24 cellular contexts compared by ENCODE assay signal in the genomic region with DNA sequence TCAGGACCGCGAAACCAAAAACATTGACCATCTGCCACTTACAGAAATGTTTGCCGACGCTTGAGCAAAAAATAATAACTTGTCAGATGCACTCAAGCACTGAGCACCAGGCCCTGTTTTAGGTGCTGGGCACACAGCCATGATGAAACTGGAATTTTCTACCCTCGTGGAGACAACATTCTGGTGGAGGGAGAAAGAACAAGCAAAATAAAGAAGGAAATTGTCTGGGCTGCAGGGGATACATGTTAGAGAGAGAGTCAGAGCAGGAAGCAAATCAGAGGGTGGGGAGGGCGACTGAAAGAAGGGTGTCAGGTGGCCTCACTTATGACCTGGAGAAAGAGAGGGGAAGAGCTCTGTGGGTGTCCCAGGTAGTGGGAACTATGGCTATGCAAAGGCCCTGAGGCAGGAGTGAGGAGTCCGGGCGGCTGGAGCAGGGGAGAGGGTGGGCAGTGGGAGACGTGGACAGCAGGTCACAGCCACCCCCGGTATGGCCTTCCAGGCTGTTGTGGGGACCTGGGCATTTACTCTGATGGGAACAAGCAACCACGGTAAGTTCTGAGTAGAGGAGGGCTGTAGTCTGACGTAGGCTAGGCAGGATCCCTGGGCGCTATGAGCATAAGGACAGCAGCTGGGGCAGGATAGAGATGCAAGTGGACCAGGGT.
DNase-seq lines count a peak whose midpoint lies in the region; ATAC-seq and TF ChIP-seq lines count a peak whose summit lies in the region.
"Had no signal": no experiment of that assay in that cellular context is flagged by ENCODE, and none has a peak within 500 bp of the region (broad histone marks: within the 10 kb centered on the region; RNA-seq: fewer than 3 reads in every experiment).

No MANE protein-coding gene starts in this region.

- 94 to 100% methylated on average over 8 to 13 of the region's 13 CpGs for WGBS in endodermal cell (ENCODE audit: insufficient coverage in 1 of 2, insufficient read length in 1 of 2), 2 experiments

- H3K4me3 ChIP-seq in endodermal cell (ENCODE audit: low read length), result no peak overlapping the region
- H3K4me3 ChIP-seq: body of pancreas, MG63 had no signal

- H3K27me3 ChIP-seq in endodermal cell (ENCODE audit: control insufficient read depth, insufficient read depth, low read length, poor library complexity, severe bottlenecking), result no peaks in the 10 kb centered on the region
- H3K27me3 ChIP-seq: body of pancreas, MG63, neutrophil had no signal

- H3K27me3 Mint-ChIP-seq in activated naive CD8-positive, alpha-beta T cell treated with anti-CD3 and anti-CD28 coated beads, Interleukin-2, amount 10 ng/mL, durations not matched to agents 7 days and 5 days, result no peaks in the 10 kb centered on the region
- H3K27me3 Mint-ChIP-seq in activated naive CD8-positive, alpha-beta T cell treated with anti-CD3 and anti-CD28 coated beads for 36 hours, result no peaks in the 10 kb centered on the region
- peaks cover 9% of the 10 kb centered on the region for H3K27me3 Mint-ChIP-seq in endodermal cell (ENCODE audit: insufficient read depth)
- H3K27me3 Mint-ChIP-seq: CD4-positive, alpha-beta T cell had no signal

- peaks cover 1% of the 10 kb centered on the region for H3K36me3 Mint-ChIP-seq in activated naive CD8-positive, alpha-beta T cell treated with anti-CD3 and anti-CD28 coated beads, Interleukin-2, amount 10 ng/mL, durations not matched to agents 7 days and 5 days
- no peaks in the 10 kb centered on the region for H3K36me3 Mint-ChIP-seq in activated naive CD8-positive, alpha-beta T cell treated with anti-CD3 and anti-CD28 coated beads for 36 hours
- H3K36me3 Mint-ChIP-seq in endodermal cell (ENCODE audit: low read depth), result no peaks in the 10 kb centered on the region
- H3K36me3 Mint-ChIP-seq: activated naive CD4-positive, alpha-beta T cell treated with anti-CD3 and anti-CD28 coated beads, Interleukin-2, amount 50 U/mL, for 72 hours had no signal

- no peaks in the 10 kb centered on the region for H3K4me1 ChIP-seq in endodermal cell (ENCODE audit: control insufficient read depth, insufficient read depth, low read length)
- H3K4me1 ChIP-seq: body of pancreas had no signal

- no peaks in the 10 kb centered on the region for H3K4me1 Mint-ChIP-seq in activated naive CD8-positive, alpha-beta T cell treated with anti-CD3 and anti-CD28 coated beads, Interleukin-2, amount 10 ng/mL, durations not matched to agents 7 days and 5 days
- H3K4me1 Mint-ChIP-seq in activated naive CD8-positive, alpha-beta T cell treated with anti-CD3 and anti-CD28 coated beads for 36 hours, result peaks cover under 1% of the 10 kb centered on the region
- no peaks in the 10 kb centered on the region for H3K4me1 Mint-ChIP-seq in endodermal cell
- H3K4me1 Mint-ChIP-seq: WTC11 had no signal

- no peak overlapping the region for H3K27ac ChIP-seq in endodermal cell (ENCODE audit: low read depth, low read length)
- H3K27ac ChIP-seq: body of pancreas, neutrophil had no signal

- no peak overlapping the region for H3K4me3 Mint-ChIP-seq in activated naive CD8-positive, alpha-beta T cell treated with anti-CD3 and anti-CD28 coated beads, Interleukin-2, amount 10 ng/mL, durations not matched to agents 7 days and 5 days
- no peak overlapping the region for H3K4me3 Mint-ChIP-seq in activated naive CD8-positive, alpha-beta T cell treated with anti-CD3 and anti-CD28 coated beads for 36 hours
- no peak overlapping the region for H3K4me3 Mint-ChIP-seq in endodermal cell
- H3K4me3 Mint-ChIP-seq: CD4-positive, alpha-beta T cell; dendritic cell treated with granulocyte-macrophage colony-stimulating factor and Interleukin-4, amounts not matched to agents 40 ng/mL and 50 ng/mL, for 4 days; WTC11 had no signal

- H3K27ac Mint-ChIP-seq in activated naive CD8-positive, alpha-beta T cell treated with anti-CD3 and anti-CD28 coated beads, Interleukin-2, amount 10 ng/mL, durations not matched to agents 7 days and 5 days, result no peak overlapping the region
- no peak overlapping the region for H3K27ac Mint-ChIP-seq in activated naive CD8-positive, alpha-beta T cell treated with anti-CD3 and anti-CD28 coated beads for 36 hours
- H3K27ac Mint-ChIP-seq in endodermal cell, result no peak overlapping the region
- H3K27ac Mint-ChIP-seq: activated naive CD4-positive, alpha-beta T cell treated with anti-CD3 and anti-CD28 coated beads, Interleukin-2, amount 50 U/mL, for 72 hours; CD4-positive, alpha-beta T cell; dendritic cell treated with granulocyte-macrophage colony-stimulating factor and Interleukin-4, amounts not matched to agents 40 ng/mL and 50 ng/mL, for 4 days; WTC11 had no signal

- H3K36me3 ChIP-seq in endodermal cell (ENCODE audit: control insufficient read depth, insufficient read depth, low read length), result no peaks in the 10 kb centered on the region
- H3K36me3 ChIP-seq: MG63, neutrophil had no signal

- no peak overlapping the region for H3K9ac ChIP-seq in endodermal cell (ENCODE audit: extremely low read depth, low read length, poor library complexity, severe bottlenecking)

- peak; percentile 6 for DNase-seq in activated naive CD8-positive, alpha-beta T cell treated with anti-CD3 and anti-CD28 coated beads, Interleukin-2, amount 10 ng/mL, durations not matched to agents 7 days and 5 days
- DNase-seq in activated naive CD8-positive, alpha-beta T cell treated with anti-CD3 and anti-CD28 coated beads for 36 hours, result no peak
- DNase-seq in NCI-H2171 (lab: John Stamatoyannopoulos, UW) (peak; percentile 67), endodermal cell (peak; percentile 18), NOMO-1 treated with DMSO at 0.1 percent for 48 hours (lab: John Stamatoyannopoulos, UW; ENCODE audit: unreplicated experiment) (no peak), COLO668 (lab: John Stamatoyannopoulos, UW; ENCODE audit: unreplicated experiment) (no peak)
- DNase-seq in stimulated activated CD8-positive, alpha-beta memory T cell treated with anti-CD3 and anti-CD28 coated beads, Interleukin-4, amount 100 ng/mL, for 48 hours, result peak; percentile 11
- DNase-seq: DND-41; foreskin melanocyte; GOT3; IMR-90; MG63; NCI-H146; NCI-H226; SIG-M5; stimulated activated CD4-positive, alpha-beta T cell treated with anti-CD3 and anti-CD28 coated beads, Interleukin-1b, Interleukin-23, amount 100 ng/mL, for 48 hours; T-helper 2 cell had no signal

- no peak for ATAC-seq in activated naive CD8-positive, alpha-beta T cell treated with anti-CD3 and anti-CD28 coated beads, Interleukin-2, amount 10 ng/mL, durations not matched to agents 7 days and 5 days (ENCODE audit: low read depth)
- no peak for ATAC-seq in GM18519 (IDR thresholded peaks at IDR 0.05; ENCODE audit: low FRiP score, unreplicated experiment)
- ATAC-seq: activated naive CD4-positive, alpha-beta T cell treated with anti-CD3 and anti-CD28 coated beads, Interleukin-2, amount 50 U/mL, for 72 hours; body of pancreas; WTC11 had no signal

- H3K9me3 ChIP-seq in endodermal cell (ENCODE audit: control insufficient read depth, low read length), result peaks cover 10% of the 10 kb centered on the region
- H3K9me3 ChIP-seq: body of pancreas, MG63, neutrophil had no signal

- peaks cover 2% of the 10 kb centered on the region for H3K9me3 Mint-ChIP-seq in activated naive CD8-positive, alpha-beta T cell treated with anti-CD3 and anti-CD28 coated beads, Interleukin-2, amount 10 ng/mL, durations not matched to agents 7 days and 5 days
- H3K9me3 Mint-ChIP-seq in activated naive CD8-positive, alpha-beta T cell treated with anti-CD3 and anti-CD28 coated beads for 36 hours, result no peaks in the 10 kb centered on the region
- peaks cover 14% of the 10 kb centered on the region for H3K9me3 Mint-ChIP-seq in endodermal cell

- POLR2A ChIA-PET in activated naive CD8-positive, alpha-beta T cell treated with anti-CD3 and anti-CD28 coated beads, Interleukin-2, amount 10 ng/mL, durations not matched to agents 7 days and 5 days (lab: Charles Lee), result no interaction called here

- TF ChIP-seq CTCF in endodermal cell (conservative IDR thresholded peaks at IDR 0.05), result no peak

Comparison
In these comparisons a context has a peak if more than half of its experiments do, and no peak if none do; other contexts are left out.
1. DNase-seq: peak in activated naive CD8-positive, alpha-beta T cell treated with anti-CD3 and anti-CD28 coated beads, Interleukin-2, amount 10 ng/mL, durations not matched to agents 7 days and 5 days (single experiment), NCI-H2171 (single experiment), endodermal cell (single experiment) and stimulated activated CD8-positive, alpha-beta memory T cell treated with anti-CD3 and anti-CD28 coated beads, Interleukin-4, amount 100 ng/mL, for 48 hours (single experiment); none in activated naive CD8-positive, alpha-beta T cell treated with anti-CD3 and anti-CD28 coated beads for 36 hours (single experiment), NOMO-1 treated with DMSO at 0.1 percent for 48 hours (single experiment) and COLO668 (single experiment).